24 cellular contexts compared by ENCODE assay signal in the genomic region with DNA sequence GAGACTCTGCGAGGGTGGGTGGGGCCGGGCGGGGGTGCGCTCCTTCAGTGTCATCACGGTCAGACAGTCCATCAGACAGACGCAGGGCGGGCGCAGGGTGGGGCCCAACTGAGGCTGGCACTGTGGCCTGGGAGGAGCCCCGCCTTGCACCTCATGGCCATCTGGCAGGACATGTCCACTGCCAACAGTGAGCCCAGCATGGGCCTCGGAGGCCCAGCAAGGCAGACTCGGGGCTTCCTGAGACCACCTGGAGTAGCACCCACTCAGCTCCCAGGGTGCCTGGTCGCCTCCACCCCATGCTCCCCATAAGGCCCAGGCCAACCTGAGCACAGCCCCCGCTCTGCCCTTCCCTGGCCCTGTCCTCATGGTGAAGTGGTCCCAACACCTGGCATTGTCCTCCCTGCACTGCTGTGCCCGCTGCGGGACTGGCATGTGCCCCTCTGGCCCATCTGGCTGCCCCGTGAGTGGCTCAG. TPM values are rescaled to one million over a fixed set of nuclear protein-coding genes. Genes with fewer than 3 reads are reported as not detected.
"Had no signal": no experiment of that assay in that cellular context is flagged by ENCODE, and none has a peak within 500 bp of the region (broad histone marks: within the 10 kb centered on the region; RNA-seq: fewer than 3 reads in every experiment).

No MANE protein-coding gene starts in this region.

- ATAC-seq: gastroesophageal sphincter; natural killer cell treated with Interleukin-12 subunit alpha and Interleukin-12 subunit beta and Interleukin-15 and Interleukin-18, amount 100 ng/mL, for 72 hours; pancreas; right lobe of liver; stimulated activated naive CD8-positive, alpha-beta T cell treated with anti-CD3 and anti-CD28 coated beads, Interleukin-15, amount 100 ng/mL, for 72 hours; upper lobe of right lung had no signal

- H3K27me3 ChIP-seq: colonic mucosa, gastroesophageal sphincter, neural progenitor cell, pancreas, right lobe of liver, testis, tibial nerve, upper lobe of right lung, vagina had no signal

- H3K4me1 ChIP-seq: colonic mucosa, gastroesophageal sphincter, neural progenitor cell, pancreas, right lobe of liver, upper lobe of right lung, vagina had no signal

- H2AFZ ChIP-seq: neural progenitor cell had no signal

- H3K27ac ChIP-seq: colonic mucosa, esophagus squamous epithelium, gastroesophageal sphincter, neural progenitor cell, pancreas, right lobe of liver, testis, tibial nerve, upper lobe of right lung, vagina had no signal

- H3K4me2 ChIP-seq: neural progenitor cell had no signal

- H3K4me3 ChIP-seq: colonic mucosa, esophagus squamous epithelium, gastroesophageal sphincter, neural progenitor cell, pancreas, right lobe of liver, testis, tibial nerve, upper lobe of right lung, vagina had no signal

- H3K9me3 ChIP-seq: colonic mucosa, pancreas, testis, upper lobe of right lung, vagina had no signal

- H3K36me3 ChIP-seq: colonic mucosa, esophagus squamous epithelium, gastroesophageal sphincter, neural progenitor cell, pancreas, right lobe of liver, tibial nerve, upper lobe of right lung, vagina had no signal

- DNase-seq: colonic mucosa; dermis blood vessel endothelial cell; esophagus squamous epithelium; foreskin fibroblast; glutamatergic neuron; mammary epithelial cell; midbrain; occipital lobe; right lobe of liver; stimulated activated CD4-positive, alpha-beta T cell treated with anti-CD3 and anti-CD28 coated beads, Interleukin-15, amount 100 ng/mL, for 24 hours; stimulated activated CD4-positive, alpha-beta T cell treated with anti-CD3 and anti-CD28 coated beads, Interleukin-1b, Interleukin-23, amount 100 ng/mL, for 48 hours; stimulated activated CD4-positive, alpha-beta T cell treated with anti-CD3 and anti-CD28 coated beads, Interleukin-4, amount 100 ng/mL, for 24 hours; stimulated activated naive B cell treated with anti-CD40 and anti-IgM and Interleukin-4, amounts not matched to agents 10 μg/mL and 1 μg/mL and 100 μg/mL, for 72 hours; stimulated activated naive CD8-positive, alpha-beta T cell treated with anti-CD3 and anti-CD28 coated beads, Interleukin-15, amount 100 ng/mL, for 72 hours; testis; upper lobe of right lung had no signal

- FAIRE-seq: keratinocyte, pancreas had no signal

- H3K9ac ChIP-seq: neural progenitor cell had no signal

RNA-seq across cellular contexts. Expression of a gene that starts 14.9 kb away (rescaled TPM):
- total RNA-seq: dermis blood vessel endothelial cell; esophagus squamous epithelium; gastroesophageal sphincter; natural killer cell treated with Interleukin-12 subunit alpha and Interleukin-12 subunit beta and Interleukin-15 and Interleukin-18, amount 100 ng/mL, for 72 hours; subcutaneous adipose tissue; vagina had no signal
- polyA plus RNA-seq: mammary epithelial cell had no signal
